8 cellular contexts compared by ENCODE assay signal in the genomic region with DNA sequence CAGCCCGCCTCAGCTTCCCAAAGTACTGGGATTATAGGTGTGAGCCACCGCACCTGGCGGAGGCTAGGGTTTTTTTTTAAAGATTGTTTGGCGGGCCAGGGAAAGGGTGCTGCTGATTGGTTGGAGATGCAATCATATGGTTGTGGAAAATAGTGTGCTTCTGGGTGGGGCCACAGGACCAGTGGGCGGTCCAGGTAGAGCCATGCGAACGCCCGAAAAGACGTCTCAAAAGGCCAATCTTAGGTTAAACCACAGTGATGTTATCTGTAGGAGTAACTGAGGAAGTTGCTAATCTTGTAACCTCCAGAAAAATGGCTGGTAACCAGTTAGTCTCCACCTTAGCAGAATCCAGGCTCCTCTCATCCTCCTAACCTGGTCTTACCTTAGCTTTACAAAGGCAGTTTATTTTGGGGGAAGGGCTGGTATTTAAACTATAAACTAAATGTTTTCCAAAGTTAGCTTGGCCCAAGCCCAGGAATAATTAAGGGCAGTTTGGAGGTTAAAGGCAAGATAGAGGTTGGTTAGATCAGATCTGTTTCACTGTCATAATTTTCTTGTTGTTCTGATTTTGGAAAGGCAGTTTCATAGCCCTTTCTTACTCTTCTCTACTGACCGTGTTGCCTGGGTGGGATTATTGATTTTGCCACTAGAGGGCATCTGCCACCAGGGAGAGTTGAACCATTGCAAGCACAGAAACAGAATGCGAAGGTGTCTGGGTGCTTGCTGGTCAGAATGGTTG.
DNase-seq lines count a peak whose midpoint lies in the region; ATAC-seq and TF ChIP-seq lines count a peak whose summit lies in the region.

No MANE protein-coding gene starts in this region.

- H3K4me3 ChIP-seq in MG63 (no peak overlapping the region), astrocyte of the spinal cord (ENCODE audit: low read depth, low read length) (no peak overlapping the region), iPS DF 6.9 (ENCODE audit: low read length) (no peak overlapping the region), spleen (no peak overlapping the region)

- TF ChIP-seq CTCF in GM12873 (IDR thresholded peaks at IDR 0.05; ENCODE audit: insufficient read depth, low read depth, low read length, missing control alignments) (peak; percentile 91), astrocyte of the spinal cord (IDR thresholded peaks at IDR 0.05; ENCODE audit: low read depth, low read length) (peak; percentile 95), spleen (IDR thresholded peaks at IDR 0.05 in 8 of 11, conservative IDR thresholded peaks at IDR 0.05 in 3 of 11) (peak; percentile 51 to 84 (median 81))

- no peaks in the 10 kb centered on the region for H3K9me3 ChIP-seq in MG63
- no peaks in the 10 kb centered on the region for H3K9me3 ChIP-seq in iPS DF 6.9 (ENCODE audit: control insufficient read depth, insufficient read depth, low read length)
- H3K9me3 ChIP-seq in spleen, result no peaks in the 10 kb centered on the region

- no peak for ATAC-seq in HG02610 (IDR thresholded peaks at IDR 0.05; ENCODE audit: unreplicated experiment)

- H3K27me3 ChIP-seq in MG63 (no peaks in the 10 kb centered on the region), iPS DF 6.9 (ENCODE audit: control insufficient read depth, insufficient read depth, low read length) (no peaks in the 10 kb centered on the region), spleen (replicated peaks in 1 of 7) (no peaks in the 10 kb centered on the region)

- H3K4me1 ChIP-seq in iPS DF 6.9 (ENCODE audit: control insufficient read depth, insufficient read depth, low read length) (peaks cover 2% of the 10 kb centered on the region; the same call in 1 of the 2 replicates), spleen (peaks cover 0 to 17% (median 0%) of the 10 kb centered on the region in 6 donors)

- H3K36me3 ChIP-seq in MG63 (no peaks in the 10 kb centered on the region), iPS DF 6.9 (ENCODE audit: control insufficient read depth, insufficient read depth, low read length) (no peaks in the 10 kb centered on the region), spleen (peaks cover 0 to 86% (median 49%) of the 10 kb centered on the region in 6 donors)

- in situ Hi-C loops in astrocyte of the spinal cord (cut with HindIII; ENCODE audit: low sequenced_read_pairs), result no loop called here

- intact Hi-C loops in spleen (cut with DNase I; ENCODE audit: low total_unique reads), result loop anchor here (5.0 kb wide), 1 partner anchor 342 kb away; no protein-coding TSS in a partner anchor

- no peak for TF ChIP-seq POLR2A in spleen (IDR thresholded peaks at IDR 0.05)

- H3K27ac ChIP-seq in iPS DF 6.9 (ENCODE audit: low read length) (no peak overlapping the region), spleen (no peak overlapping the region)

- no CpG with 5 or more reads among the region's 11 CpGs for WGBS in iPS DF 6.9 (ENCODE audit: insufficient coverage, insufficient read length)
- WGBS in spleen, 5 donors, result 79 to 82% (median 81%) methylated on average over 11 of the region's 11 CpGs

- DNase-seq in 8988T (peak; percentile 87), MG63 (peak; percentile 34), T-helper 2 cell (peak in 3 of 5 experiments; percentile 16 to 77 (median 28)), astrocyte of the spinal cord (ENCODE audit: low read depth, low spot score) (peak; percentile 65), iPS DF 6.9 (ENCODE audit: low read depth, low spot score) (peak; percentile 63), spleen (no peak)
